In genomic region chr18:70256184-70256583, GRCh38 we compare ENCODE assay signal across 30 cellular contexts.
"Had no signal": no experiment of that assay in that cellular context is flagged by ENCODE, and none has a peak within 500 bp of the region (broad histone marks: within the 10 kb centered on the region; RNA-seq: fewer than 3 reads in every experiment).

No MANE protein-coding gene starts in this region.

- H3K4me3 Mint-ChIP-seq: activated B cell treated with CpG ODN at 0.5 μM for 24 hours; activated CD4-positive, alpha-beta memory T cell treated with anti-CD3 and anti-CD28 coated beads, Interleukin-2, amount 10 ng/mL, durations not matched to agents 7 days and 5 days; activated CD4-positive, alpha-beta T cell treated with anti-CD3 and anti-CD28 coated beads, Interleukin-2, amount 10 ng/mL, durations not matched to agents 7 days and 5 days; activated naive CD4-positive, alpha-beta T cell treated with anti-CD3 and anti-CD28 coated beads, Interleukin-2, amount 10 ng/mL, durations not matched to agents 7 days and 5 days; activated naive CD8-positive, alpha-beta T cell treated with anti-CD3 and anti-CD28 coated beads, Interleukin-2, amount 10 ng/mL, durations not matched to agents 7 days and 5 days; activated T-cell treated with anti-CD3 and anti-CD28 coated beads, Interleukin-2, amount 50 U/mL, for 24 hours; activated T-cell treated with anti-CD3 and anti-CD28 coated beads, Interleukin-2, amount 50 U/mL, for 72 hours; central memory CD8-positive, alpha-beta T cell; dendritic cell treated with granulocyte-macrophage colony-stimulating factor and Interleukin-4, amounts not matched to agents 40 ng/mL and 50 ng/mL, for 4 days; endodermal cell; T-helper 17 cell; T-helper 2 cell treated with Interferon-gamma antibody and Interleukin-4, amounts not matched to agents 5 μg/mL and 100 μg/mL, for 36 hours had no signal

- ATAC-seq: activated CD4-positive, CD25-positive, alpha-beta regulatory T cell treated with anti-CD3 and anti-CD28 coated beads, Interleukin-2, amount 50 U/mL, for 24 hours; activated naive CD4-positive, alpha-beta T cell treated with anti-CD3 and anti-CD28 coated beads, Interleukin-2, amount 50 U/mL, for 72 hours; activated T-cell treated with anti-CD3 and anti-CD28 coated beads, Interleukin-2, amount 50 U/mL, for 72 hours; esophagus mucosa; T-helper 17 cell had no signal

- H3K27ac Mint-ChIP-seq: activated B cell treated with CpG ODN at 0.5 μM for 24 hours; activated CD4-positive, alpha-beta memory T cell treated with anti-CD3 and anti-CD28 coated beads, Interleukin-2, amount 10 ng/mL, durations not matched to agents 7 days and 5 days; activated CD4-positive, alpha-beta T cell treated with anti-CD3 and anti-CD28 coated beads, Interleukin-2, amount 10 ng/mL, durations not matched to agents 7 days and 5 days; activated naive CD4-positive, alpha-beta T cell treated with anti-CD3 and anti-CD28 coated beads, Interleukin-2, amount 10 ng/mL, durations not matched to agents 7 days and 5 days; activated naive CD4-positive, alpha-beta T cell treated with anti-CD3 and anti-CD28 coated beads, Interleukin-2, amount 50 U/mL, for 72 hours; activated naive CD8-positive, alpha-beta T cell treated with anti-CD3 and anti-CD28 coated beads, Interleukin-2, amount 10 ng/mL, durations not matched to agents 7 days and 5 days; activated T-cell treated with anti-CD3 and anti-CD28 coated beads, Interleukin-2, amount 50 U/mL, for 24 hours; activated T-cell treated with anti-CD3 and anti-CD28 coated beads, Interleukin-2, amount 50 U/mL, for 72 hours; dendritic cell treated with granulocyte-macrophage colony-stimulating factor and Interleukin-4, amounts not matched to agents 40 ng/mL and 50 ng/mL, for 4 days; endodermal cell; T-helper 17 cell; T-helper 2 cell treated with Interferon-gamma antibody and Interleukin-4, amounts not matched to agents 5 μg/mL and 100 μg/mL, for 36 hours had no signal

- H3K36me3 Mint-ChIP-seq: activated naive CD4-positive, alpha-beta T cell treated with anti-CD3 and anti-CD28 coated beads, Interleukin-2, amount 10 ng/mL, durations not matched to agents 7 days and 5 days; activated naive CD4-positive, alpha-beta T cell treated with anti-CD3 and anti-CD28 coated beads, Interleukin-2, amount 50 U/mL, for 72 hours; activated naive CD8-positive, alpha-beta T cell treated with anti-CD3 and anti-CD28 coated beads, Interleukin-2, amount 10 ng/mL, durations not matched to agents 7 days and 5 days had no signal

- DNase-seq: activated B cell treated with CpG ODN at 0.5 μM for 24 hours; activated CD4-positive, alpha-beta memory T cell treated with anti-CD3 and anti-CD28 coated beads, Interleukin-2, amount 10 ng/mL, durations not matched to agents 7 days and 5 days; activated CD4-positive, alpha-beta T cell treated with anti-CD3 and anti-CD28 coated beads, Interleukin-2, amount 10 ng/mL, durations not matched to agents 7 days and 5 days; activated CD4-positive, alpha-beta T cell treated with anti-CD3 and anti-CD28 coated beads, Interleukin-2, amount 50 U/mL, for 4 hours; activated CD8-positive, alpha-beta memory T cell treated with anti-CD3 and anti-CD28 coated beads, Interleukin-2, amount 50 U/mL, for 48 hours; activated gamma-delta T cell; activated naive CD4-positive, alpha-beta T cell; activated naive CD4-positive, alpha-beta T cell treated with anti-CD3 and anti-CD28 coated beads, Interleukin-2, amount 10 ng/mL, durations not matched to agents 7 days and 5 days; activated naive CD8-positive, alpha-beta T cell treated with anti-CD3 and anti-CD28 coated beads, Interleukin-2, amount 10 ng/mL, durations not matched to agents 7 days and 5 days; activated T-cell treated with anti-CD3 and anti-CD28 coated beads for 4 hours; activated T-cell treated with anti-CD3 and anti-CD28 coated beads, Interleukin-2, amount 50 U/mL, for 24 hours; activated T-cell treated with anti-CD3 and anti-CD28 coated beads, Interleukin-2, amount 50 U/mL, for 72 hours; brain microvascular endothelial cell; dorsolateral prefrontal cortex; effector memory CD4-positive, alpha-beta T cell; endodermal cell; foreskin fibroblast; gastrocnemius medialis; glutamatergic neuron; heart left ventricle; T-helper 1 cell; T-helper 17 cell; T1000; WERI-Rb-1 had no signal

- H3K4me1 Mint-ChIP-seq: activated B cell treated with CpG ODN at 0.5 μM for 24 hours; activated CD4-positive, alpha-beta memory T cell treated with anti-CD3 and anti-CD28 coated beads, Interleukin-2, amount 10 ng/mL, durations not matched to agents 7 days and 5 days; activated CD4-positive, alpha-beta T cell treated with anti-CD3 and anti-CD28 coated beads, Interleukin-2, amount 10 ng/mL, durations not matched to agents 7 days and 5 days; activated naive CD4-positive, alpha-beta T cell treated with anti-CD3 and anti-CD28 coated beads, Interleukin-2, amount 10 ng/mL, durations not matched to agents 7 days and 5 days; activated naive CD8-positive, alpha-beta T cell treated with anti-CD3 and anti-CD28 coated beads, Interleukin-2, amount 10 ng/mL, durations not matched to agents 7 days and 5 days; central memory CD8-positive, alpha-beta T cell; endodermal cell; T-helper 17 cell had no signal

- H3K9me3 Mint-ChIP-seq: activated B cell treated with CpG ODN at 0.5 μM for 24 hours; activated CD4-positive, alpha-beta memory T cell treated with anti-CD3 and anti-CD28 coated beads, Interleukin-2, amount 10 ng/mL, durations not matched to agents 7 days and 5 days; activated CD4-positive, alpha-beta T cell treated with anti-CD3 and anti-CD28 coated beads, Interleukin-2, amount 10 ng/mL, durations not matched to agents 7 days and 5 days; activated naive CD4-positive, alpha-beta T cell treated with anti-CD3 and anti-CD28 coated beads, Interleukin-2, amount 10 ng/mL, durations not matched to agents 7 days and 5 days; activated naive CD4-positive, alpha-beta T cell treated with anti-CD3 and anti-CD28 coated beads, Interleukin-2, amount 50 U/mL, for 72 hours; activated naive CD8-positive, alpha-beta T cell treated with anti-CD3 and anti-CD28 coated beads, Interleukin-2, amount 10 ng/mL, durations not matched to agents 7 days and 5 days; activated T-cell treated with anti-CD3 and anti-CD28 coated beads, Interleukin-2, amount 50 U/mL, for 24 hours; activated T-cell treated with anti-CD3 and anti-CD28 coated beads, Interleukin-2, amount 50 U/mL, for 72 hours; central memory CD8-positive, alpha-beta T cell; dendritic cell treated with granulocyte-macrophage colony-stimulating factor and Interleukin-4, amounts not matched to agents 40 ng/mL and 50 ng/mL, for 4 days; endodermal cell; T-helper 2 cell treated with Interferon-gamma antibody and Interleukin-4, amounts not matched to agents 5 μg/mL and 100 μg/mL, for 36 hours had no signal
